ENCODE assay signal across 9 cellular contexts in the genomic region with DNA sequence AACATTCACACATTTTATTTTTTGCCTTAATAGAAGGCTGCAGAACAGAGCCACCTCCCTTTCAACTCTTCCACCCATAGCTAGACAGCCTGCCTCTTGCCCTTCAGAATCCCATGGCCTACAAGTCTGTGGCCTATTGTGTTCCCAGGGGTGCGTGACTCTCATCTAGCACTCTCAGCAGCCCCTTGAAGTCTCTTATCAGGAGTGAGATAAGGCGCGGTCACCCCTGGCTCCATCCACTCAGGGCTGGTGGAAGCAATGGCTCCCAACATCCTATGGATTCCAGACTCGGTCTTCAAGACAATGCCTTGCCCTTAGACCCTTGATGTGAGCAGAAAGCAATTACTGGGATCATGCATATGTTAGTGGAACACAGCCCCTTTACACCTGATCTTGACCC.
"Had no signal": no experiment of that assay in that cellular context is flagged by ENCODE, and none has a peak within 500 bp of the region (broad histone marks: within the 10 kb centered on the region; RNA-seq: fewer than 3 reads in every experiment).

No MANE protein-coding gene starts in this region.

- H3K27ac ChIP-seq: GM23248 had no signal

- H3K27ac Mint-ChIP-seq: GM23338, H9, HFFc6 had no signal

- H3K4me3 Mint-ChIP-seq: GM23338, H9, HFFc6 had no signal

- DNase-seq: GM23248, GOT3, H7, H9, HCEC 1CT, HFFc6 had no signal

- H3K4me1 Mint-ChIP-seq: GM23338, H9 had no signal

- ATAC-seq: GM23338, HCT116 had no signal

- H3K36me3 ChIP-seq: HAP-1 had no signal

- H3K4me2 ChIP-seq: GM23338 had no signal

- H3K9me3 ChIP-seq: HAP-1 had no signal

- H3K4me3 ChIP-seq: GM23248, GM23338, HAP-1 had no signal

- H3K4me1 ChIP-seq: HAP-1 had no signal

- H2AFZ ChIP-seq: GM23248, GM23338 had no signal

- H3K9ac ChIP-seq: GM23248 had no signal

- H3K9me3 Mint-ChIP-seq: GM23338, H9 had no signal
